In the genomic region with DNA sequence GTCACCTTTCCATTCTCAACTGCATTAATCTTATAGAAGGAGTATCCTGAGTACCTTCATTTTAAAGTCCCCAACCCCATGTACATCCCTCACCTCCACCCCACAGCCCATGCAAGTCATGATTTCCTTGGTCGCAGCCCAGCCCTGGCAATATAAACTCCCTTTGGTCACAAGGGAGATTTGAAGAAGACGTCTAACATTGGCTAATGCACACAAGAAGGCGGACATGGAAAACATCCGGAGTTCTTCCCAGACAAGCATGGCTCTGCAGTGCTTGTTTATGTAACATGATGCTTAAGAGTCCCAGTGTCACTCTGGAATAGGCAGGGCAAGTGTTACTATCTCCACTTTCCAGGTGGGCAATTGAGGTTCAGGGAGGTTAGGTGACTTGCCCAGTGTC, we compare ENCODE assay signal across 14 cellular contexts.
DNase-seq lines count a peak whose midpoint lies in the region; ATAC-seq and TF ChIP-seq lines count a peak whose summit lies in the region.
"Had no signal": no experiment of that assay in that cellular context is flagged by ENCODE, and none has a peak within 500 bp of the region (broad histone marks: within the 10 kb centered on the region; RNA-seq: fewer than 3 reads in every experiment).

No MANE protein-coding gene starts in this region.

- no peaks in the 10 kb centered on the region for H4K20me1 ChIP-seq in IMR-90 (ENCODE audit: insufficient read depth, low read length)

- no peaks in the 10 kb centered on the region for H3K9me3 Mint-ChIP-seq in nephron progenitor cell
- H3K9me3 Mint-ChIP-seq: activated B cell treated with CpG ODN at 0.5 μM for 24 hours had no signal

- peaks cover 0 to 4% of the 10 kb centered on the region in 2 experiments; a peak in 1 of 4 replicates for H3K79me1 ChIP-seq in IMR-90 (ENCODE audit: low read depth in 1 of 2, low read length in 2 of 2)

- H2AK9ac ChIP-seq in IMR-90 (replicated peaks; ENCODE audit: low read depth, low read length, poor library complexity) = peak overlapping the region; percentile 94

- peak overlapping the region; percentile 99 for H2AK5ac ChIP-seq in IMR-90 (ENCODE audit: low read depth, low read length)

- H3K9me1 ChIP-seq in IMR-90 (ENCODE audit: insufficient read depth, low read length) = peaks cover 23% of the 10 kb centered on the region

- BruUV-seq in IMR-90 (replicated peaks; lab: Mats Ljungman, UMichigan) = no TSS peak

- H3K4me1 Mint-ChIP-seq in nephron progenitor cell = peaks cover 95% of the 10 kb centered on the region

- CTCF ChIA-PET in IMR-90 (lab: Yijun Ruan, JAX) = no interaction called here

- in situ Hi-C loops in IMR-90 (cut with MboI; ENCODE audit: low sequenced_read_pairs) = no loop called here

- DNase-seq in AG09319 (ENCODE audit: extremely low read depth, low read depth) (peak; percentile 52), IMR-90 (peak; percentile 91), fibroblast of gingiva (ENCODE audit: low read depth) (peak; percentile 95), nephron progenitor cell (no peak), NCI-H2227 treated with DMSO at 0.1 percent for 48 hours (lab: John Stamatoyannopoulos, UW) (no peak), GOT3 (lab: John Stamatoyannopoulos, UW) (no peak)
- DNase-seq: activated B cell treated with CpG ODN at 0.5 μM for 24 hours, BE2C, cortex of kidney, DND-41, SW 1271, upper lobe of left lung had no signal

- no peaks in the 10 kb centered on the region for H3K36me3 ChIP-seq in IMR-90 (ENCODE audit: control insufficient read depth, insufficient read depth, low read length)
- H3K36me3 ChIP-seq: BE2C, upper lobe of left lung had no signal

- peak overlapping the region; percentile 65 to 85 for H4K8ac ChIP-seq in IMR-90 (ENCODE audit: low read depth in 2 of 2, low read length in 2 of 2)

- peaks cover 7% of the 10 kb centered on the region for H3K27me3 Mint-ChIP-seq in nephron progenitor cell (ENCODE audit: low read depth, poor library complexity)
- H3K27me3 Mint-ChIP-seq: activated B cell treated with CpG ODN at 0.5 μM for 24 hours had no signal

- intact Hi-C loops in IMR-90 (cut with micrococcal nuclease) = no loop called here

- peak overlapping the region; percentile 16 for H3K27ac Mint-ChIP-seq in nephron progenitor cell
- H3K27ac Mint-ChIP-seq: activated B cell treated with CpG ODN at 0.5 μM for 24 hours had no signal

- peak overlapping the region; percentile 96 for H4K91ac ChIP-seq in IMR-90 (ENCODE audit: insufficient read depth, low read depth, low read length)

- H3K56ac ChIP-seq in IMR-90 (ENCODE audit: extremely low read depth, insufficient read depth, low read length) = peak overlapping the region; percentile 62; the same call in 1 of the 2 replicates

- peak overlapping the region; percentile 89 for H3K4ac ChIP-seq in IMR-90 (ENCODE audit: low read depth, low read length)

- H2BK120ac ChIP-seq in IMR-90 (ENCODE audit: low read depth, low read length) = peak overlapping the region; percentile 100

- H3K18ac ChIP-seq in IMR-90 (ENCODE audit: low read depth, low read length) = peak overlapping the region; percentile 88

- no peak for TF ChIP-seq RAD21 in IMR-90 (IDR thresholded peaks at IDR 0.05; ENCODE audit: low read length)

- POLR2A ChIA-PET in IMR-90 (lab: Charles Lee; ENCODE audit: unreplicated experiment) = no interaction called here

- ATAC-seq in IMR-90 (ENCODE audit: low read depth) (peak; percentile 62), HG03432 (IDR thresholded peaks at IDR 0.05; ENCODE audit: unreplicated experiment) (no peak)
- ATAC-seq in activated CD4-positive, CD25-positive, alpha-beta regulatory T cell treated with anti-CD3 and anti-CD28 coated beads, Interleukin-2, amount 50 U/mL, for 24 hours = no peak

- dilution Hi-C loops in IMR-90 (cut with HindIII; ENCODE audit: low sequenced_read_pairs, unreplicated experiment) = no loop called here

- peak overlapping the region; percentile 63; the same call in 1 of the 2 replicates for H3K27ac ChIP-seq in IMR-90 (ENCODE audit: insufficient read depth, low read length)
- H3K27ac ChIP-seq: upper lobe of left lung had no signal

- peak overlapping the region; percentile 61 for H2AFZ ChIP-seq in IMR-90 (replicated peaks; ENCODE audit: low read length, poor library complexity)

- H3K4me2 ChIP-seq in IMR-90 (ENCODE audit: low read depth, low read length) = no peak overlapping the region

- H4K5ac ChIP-seq in IMR-90 (ENCODE audit: low read depth, low read length) = peak overlapping the region; percentile 92

- no peaks in the 10 kb centered on the region for H3K9me3 ChIP-seq in IMR-90 (ENCODE audit: control insufficient read depth, insufficient read depth, low read length)
- H3K9me3 ChIP-seq: BE2C, upper lobe of left lung had no signal

- H3K23ac ChIP-seq in IMR-90 (ENCODE audit: low read depth, low read length) = peak overlapping the region; percentile 67

- H3K27me3 ChIP-seq in IMR-90 (ENCODE audit: control insufficient read depth, insufficient read depth, low read length) = no peaks in the 10 kb centered on the region
- H3K27me3 ChIP-seq: BE2C, upper lobe of left lung had no signal

- WGBS in IMR-90 (ENCODE audit: extremely low coverage in 2 of 2, insufficient read length in 1 of 2), 2 experiments = 0% methylated on average over 3 of the region's 4 CpGs; no CpG with 5 or more reads in 1 of the 2 experiments

- no peaks in the 10 kb centered on the region for H3K36me3 Mint-ChIP-seq in nephron progenitor cell (ENCODE audit: low read depth)

- TF ChIP-seq CTCF in AG09319 (IDR thresholded peaks at IDR 0.05; ENCODE audit: low read depth, low read length) (no peak), IMR-90 (conservative IDR thresholded peaks at IDR 0.05; ENCODE audit: low read depth, low read length) (no peak), nephron progenitor cell (IDR thresholded peaks at IDR 0.05) (no peak)

- peak overlapping the region; percentile 7 for H3K4me3 Mint-ChIP-seq in nephron progenitor cell
- H3K4me3 Mint-ChIP-seq: activated B cell treated with CpG ODN at 0.5 μM for 24 hours had no signal

- peaks cover 37% of the 10 kb centered on the region for H3K4me1 ChIP-seq in IMR-90 (ENCODE audit: control insufficient read depth, insufficient read depth, low read length)

- no peak for TF ChIP-seq POLR2A in IMR-90 (IDR thresholded peaks at IDR 0.05; ENCODE audit: low read depth, low read length)

- H3K14ac ChIP-seq in IMR-90 (replicated peaks; ENCODE audit: low read depth, low read length) = peak overlapping the region; percentile 91

- peak overlapping the region; percentile 92 for H2BK20ac ChIP-seq in IMR-90 (ENCODE audit: low read depth, low read length)

- H2BK15ac ChIP-seq in IMR-90 (ENCODE audit: low read depth, low read length) = peak overlapping the region; percentile 92; the same call in 2 of the 3 replicates

- H3K9ac ChIP-seq in IMR-90 (ENCODE audit: low read depth, low read length) = no peak overlapping the region

- no peak overlapping the region for H3K4me3 ChIP-seq in IMR-90 (ENCODE audit: insufficient read depth, low read depth, low read length)
- H3K4me3 ChIP-seq: upper lobe of left lung had no signal

- H2BK5ac ChIP-seq in IMR-90 (ENCODE audit: low read depth, low read length, poor library complexity, severe bottlenecking) = peak overlapping the region; percentile 81

TF ChIP-seq in IMR-90, 13 proteins besides CTCF, POLR2A, EP300 and RAD21:
- TF ChIP-seq MXI1 (IDR thresholded peaks at IDR 0.05; ENCODE audit: borderline replicate concordance, low read depth, low read length) (no peak), FOS (IDR thresholded peaks at IDR 0.05; ENCODE audit: low read depth, low read length) (no peak), MAFK (IDR thresholded peaks at IDR 0.05; ENCODE audit: low read depth, low read length) (no peak), RCOR1 (IDR thresholded peaks at IDR 0.05; ENCODE audit: insufficient replicate concordance, low read length) (peak; percentile 18), MAZ (IDR thresholded peaks at IDR 0.05; ENCODE audit: borderline replicate concordance, low read depth, low read length) (no peak), SMC3 (IDR thresholded peaks at IDR 0.05; ENCODE audit: low read depth, low read length) (no peak)
- TF ChIP-seq, protein P1, sequence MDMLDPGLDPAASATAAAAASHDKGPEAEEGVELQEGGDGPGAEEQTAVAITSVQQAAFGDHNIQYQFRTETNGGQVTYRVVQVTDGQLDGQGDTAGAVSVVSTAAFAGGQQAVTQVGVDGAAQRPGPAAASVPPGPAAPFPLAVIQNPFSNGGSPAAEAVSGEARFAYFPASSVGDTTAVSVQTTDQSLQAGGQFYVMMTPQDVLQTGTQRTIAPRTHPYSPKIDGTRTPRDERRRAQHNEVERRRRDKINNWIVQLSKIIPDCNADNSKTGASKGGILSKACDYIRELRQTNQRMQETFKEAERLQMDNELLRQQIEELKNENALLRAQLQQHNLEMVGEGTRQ (IDR thresholded peaks at IDR 0.05; ENCODE audit: low read depth, low read length) = no peak

Comparison
In these comparisons a context has a peak if more than half of its experiments do, and no peak if none do; other contexts are left out.
1. DNase-seq: peak in AG09319 (single experiment), IMR-90 (single experiment) and fibroblast of gingiva (single experiment); none in nephron progenitor cell (single experiment), NCI-H2227 treated with DMSO at 0.1 percent for 48 hours (single experiment) and GOT3 (single experiment).